Comparison of ENCODE assay signal across 2 cellular contexts in the genomic region with DNA sequence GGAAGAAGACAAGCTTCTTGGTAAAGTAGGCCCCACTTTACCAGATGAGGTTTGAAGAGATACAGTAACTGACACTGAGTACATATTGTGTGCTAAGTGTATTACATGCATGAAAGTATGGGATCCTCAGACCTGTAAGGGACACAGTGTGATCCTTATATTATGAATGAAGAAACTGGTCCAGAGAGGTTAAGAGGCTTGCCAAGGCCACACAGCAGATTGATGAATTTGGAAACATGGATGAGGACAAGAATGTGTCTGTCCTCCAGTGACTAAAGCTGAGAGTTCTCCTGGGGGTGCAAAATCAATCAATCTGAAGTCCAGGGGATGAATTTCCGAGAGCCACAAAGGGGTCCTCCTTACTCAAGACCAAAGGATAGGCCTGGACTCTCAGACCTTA.
A peak's percentile ranks its signal among the peaks of the same experiment; 100 is the strongest.
TF ChIP-seq lines count a peak whose summit lies in the region.

No MANE protein-coding gene starts in this region.

TF ChIP-seq in IMR-90, 13 proteins besides CTCF, POLR2A, EP300 and RAD21:
- no peak for TF ChIP-seq SMC3 (IDR thresholded peaks at IDR 0.05; ENCODE audit: low read depth, low read length)
- no peak for TF ChIP-seq MXI1 (IDR thresholded peaks at IDR 0.05; ENCODE audit: borderline replicate concordance, low read depth, low read length)
- no peak for TF ChIP-seq RFX5 (IDR thresholded peaks at IDR 0.05; ENCODE audit: low read depth, low read length)
- no peak for TF ChIP-seq MAZ (IDR thresholded peaks at IDR 0.05; ENCODE audit: borderline replicate concordance, low read depth, low read length)
- TF ChIP-seq, protein P1, sequence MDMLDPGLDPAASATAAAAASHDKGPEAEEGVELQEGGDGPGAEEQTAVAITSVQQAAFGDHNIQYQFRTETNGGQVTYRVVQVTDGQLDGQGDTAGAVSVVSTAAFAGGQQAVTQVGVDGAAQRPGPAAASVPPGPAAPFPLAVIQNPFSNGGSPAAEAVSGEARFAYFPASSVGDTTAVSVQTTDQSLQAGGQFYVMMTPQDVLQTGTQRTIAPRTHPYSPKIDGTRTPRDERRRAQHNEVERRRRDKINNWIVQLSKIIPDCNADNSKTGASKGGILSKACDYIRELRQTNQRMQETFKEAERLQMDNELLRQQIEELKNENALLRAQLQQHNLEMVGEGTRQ (IDR thresholded peaks at IDR 0.05; ENCODE audit: low read depth, low read length): no peak
- TF ChIP-seq NFE2L2 (IDR thresholded peaks at IDR 0.05; ENCODE audit: low read depth, low read length): no peak
- TF ChIP-seq CEBPB (IDR thresholded peaks at IDR 0.05; ENCODE audit: low read depth, low read length): no peak
- TF ChIP-seq CHD1 (IDR thresholded peaks at IDR 0.05; ENCODE audit: low read depth, low read length): no peak
- no peak for TF ChIP-seq MAFK (IDR thresholded peaks at IDR 0.05; ENCODE audit: low read depth, low read length)
- TF ChIP-seq, protein P2, sequence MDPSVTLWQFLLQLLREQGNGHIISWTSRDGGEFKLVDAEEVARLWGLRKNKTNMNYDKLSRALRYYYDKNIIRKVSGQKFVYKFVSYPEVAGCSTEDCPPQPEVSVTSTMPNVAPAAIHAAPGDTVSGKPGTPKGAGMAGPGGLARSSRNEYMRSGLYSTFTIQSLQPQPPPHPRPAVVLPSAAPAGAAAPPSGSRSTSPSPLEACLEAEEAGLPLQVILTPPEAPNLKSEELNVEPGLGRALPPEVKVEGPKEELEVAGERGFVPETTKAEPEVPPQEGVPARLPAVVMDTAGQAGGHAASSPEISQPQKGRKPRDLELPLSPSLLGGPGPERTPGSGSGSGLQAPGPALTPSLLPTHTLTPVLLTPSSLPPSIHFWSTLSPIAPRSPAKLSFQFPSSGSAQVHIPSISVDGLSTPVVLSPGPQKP (IDR thresholded peaks at IDR 0.05; ENCODE audit: borderline replicate concordance, low read depth, low read length): no peak
- no peak for TF ChIP-seq BHLHE40 (IDR thresholded peaks at IDR 0.05; ENCODE audit: low read depth, low read length)
- no peak for TF ChIP-seq RCOR1 (IDR thresholded peaks at IDR 0.05; ENCODE audit: insufficient replicate concordance, low read length)
- no peak for TF ChIP-seq FOS (IDR thresholded peaks at IDR 0.05; ENCODE audit: low read depth, low read length)

TF ChIP-seq in K562, 482 proteins besides CTCF, POLR2A, EP300 and RAD21:
- TF ChIP-seq ADNP (tag; IDR thresholded peaks at IDR 0.05) (peak; percentile 74; the same call in 1 of the 2 replicates), KDM1A (IDR thresholded peaks at IDR 0.05) (peak; percentile 28 to 73; a peak in 3 of 4 replicates), SNRNP70 (optimal IDR thresholded peaks at IDR 0.05; ENCODE audit: low read depth, low read length) (no peak), BCOR (IDR thresholded peaks at IDR 0.05) (peak; percentile 86), ZNF77 (CRISPR knock-in tag; IDR thresholded peaks at IDR 0.05) (no peak), CREB1 (IDR thresholded peaks at IDR 0.05) (no peak), CREB1 (CRISPR knock-in tag; IDR thresholded peaks at IDR 0.05) (0 out of 2 replicates have a peak, but pooled peaks have one; percentile 14), ZC3H4 (CRISPR knock-in tag; IDR thresholded peaks at IDR 0.05; ENCODE audit: borderline replicate concordance) (no peak), U2AF2 (optimal IDR thresholded peaks at IDR 0.05; ENCODE audit: low read depth, low read length) (no peak), RBM25 (IDR thresholded peaks at IDR 0.05; ENCODE audit: low read depth, low read length, severe bottlenecking) (peak; percentile 78), CHD1 (IDR thresholded peaks at IDR 0.05; ENCODE audit: low read length) (no peak), ZFP36 (IDR thresholded peaks at IDR 0.05; ENCODE audit: low read depth, low read length, partially characterized antibody) (peak; percentile 81), ZNF23 (CRISPR knock-in tag; IDR thresholded peaks at IDR 0.05) (no peak), BDP1 (IDR thresholded peaks at IDR 0.05; ENCODE audit: insufficient read depth, insufficient read length) (no peak), NCOA1 (IDR thresholded peaks at IDR 0.05; ENCODE audit: low read depth) (no peak), CBX3 (IDR thresholded peaks at IDR 0.05; ENCODE audit: borderline replicate concordance in 1 of 2, low read length in 2 of 2) (no peak), PCBP1 (IDR thresholded peaks at IDR 0.05; ENCODE audit: low read depth, low read length, poor library complexity, severe bottlenecking) (no peak), CHD7 (IDR thresholded peaks at IDR 0.05; ENCODE audit: low read depth, low read length) (no peak)
- TF ChIP-seq, protein P1 (CRISPR knock-in tag; IDR thresholded peaks at IDR 0.05): no peak
- TF ChIP-seq, protein P3, sequence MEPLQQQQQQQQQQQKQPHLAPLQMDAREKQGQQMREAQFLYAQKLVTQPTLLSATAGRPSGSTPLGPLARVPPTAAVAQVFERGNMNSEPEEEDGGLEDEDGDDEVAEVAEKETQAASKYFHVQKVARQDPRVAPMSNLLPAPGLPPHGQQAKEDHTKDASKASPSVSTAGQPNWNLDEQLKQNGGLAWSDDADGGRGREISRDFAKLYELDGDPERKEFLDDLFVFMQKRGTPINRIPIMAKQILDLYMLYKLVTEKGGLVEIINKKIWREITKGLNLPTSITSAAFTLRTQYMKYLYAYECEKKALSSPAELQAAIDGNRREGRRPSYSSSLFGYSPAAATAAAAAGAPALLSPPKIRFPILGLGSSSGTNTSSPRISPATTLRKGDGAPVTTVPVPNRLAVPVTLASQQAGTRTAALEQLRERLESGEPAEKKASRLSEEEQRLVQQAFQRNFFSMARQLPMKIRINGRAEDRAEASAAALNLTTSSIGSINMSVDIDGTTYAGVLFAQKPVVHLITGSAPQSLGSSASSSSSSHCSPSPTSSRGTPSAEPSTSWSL (CRISPR knock-in tag; IDR thresholded peaks at IDR 0.05; ENCODE audit: borderline replicate concordance): no peak
- TF ChIP-seq, protein P4, sequence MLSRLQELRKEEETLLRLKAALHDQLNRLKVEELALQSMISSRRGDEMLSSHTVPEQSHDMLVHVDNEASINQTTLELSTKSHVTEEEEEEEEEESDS (CRISPR knock-in tag; IDR thresholded peaks at IDR 0.05): no peak
